In genomic region chr11:130159657-130160459, GRCh38 we compare ENCODE assay signal across 8 cellular contexts.
DNase-seq lines count a peak whose midpoint lies in the region; ATAC-seq lines count a peak whose summit lies in the region.

TSS of gene ST14 (plus strand) at chr11:130159782. CDS start at chr11:130159980, 198 bp downstream.

- no peaks in the 10 kb centered on the region for H3K4me1 Mint-ChIP-seq in T-helper 1 cell treated with Interleukin-12 subunit alpha and Interleukin-12 subunit beta and Interleukin-4 antibody, amounts not matched to agents 30 μg/mL and 1 μg/mL, for 36 hours (ENCODE audit: low read depth)
- peaks cover 83% of the 10 kb centered on the region for H3K4me1 Mint-ChIP-seq in dendritic cell treated with granulocyte-macrophage colony-stimulating factor and Interleukin-4, amounts not matched to agents 40 ng/mL and 50 ng/mL, for 4 days (ENCODE audit: low read depth)

- H3K4me3 ChIP-seq in muscle layer of colon (ENCODE audit: low read depth in 1 of 2, low read length in 2 of 2) = peak within 1 kb of the TSS; percentile 14 to 21

- intact Hi-C loops in dendritic cell treated with granulocyte-macrophage colony-stimulating factor and Interleukin-4, amounts not matched to agents 40 ng/mL and 50 ng/mL, for 4 days (cut with micrococcal nuclease) = no loop called here

- H3K4me3 Mint-ChIP-seq in T-helper 1 cell treated with Interleukin-12 subunit alpha and Interleukin-12 subunit beta and Interleukin-4 antibody, amounts not matched to agents 30 μg/mL and 1 μg/mL, for 36 hours = peak within 1 kb of the TSS; percentile 30
- peak within 1 kb of the TSS; percentile 57 for H3K4me3 Mint-ChIP-seq in dendritic cell treated with granulocyte-macrophage colony-stimulating factor and Interleukin-4, amounts not matched to agents 40 ng/mL and 50 ng/mL, for 4 days

- H3K9ac ChIP-seq in muscle layer of colon (ENCODE audit: low read length) = no peak within 1 kb of the TSS

- no peaks in the 10 kb centered on the region for H3K9me3 Mint-ChIP-seq in T-helper 1 cell treated with Interleukin-12 subunit alpha and Interleukin-12 subunit beta and Interleukin-4 antibody, amounts not matched to agents 30 μg/mL and 1 μg/mL, for 36 hours
- no peaks in the 10 kb centered on the region for H3K9me3 Mint-ChIP-seq in dendritic cell treated with granulocyte-macrophage colony-stimulating factor and Interleukin-4, amounts not matched to agents 40 ng/mL and 50 ng/mL, for 4 days

- H3K36me3 ChIP-seq in muscle layer of colon (ENCODE audit: insufficient read depth, low read length) = no peaks in the 10 kb centered on the region

- H3K27ac ChIP-seq in muscle layer of colon (ENCODE audit: low read depth, low read length) = no peak within 1 kb of the TSS

- H3K27ac Mint-ChIP-seq in T-helper 1 cell treated with Interleukin-12 subunit alpha and Interleukin-12 subunit beta and Interleukin-4 antibody, amounts not matched to agents 30 μg/mL and 1 μg/mL, for 36 hours = no peak within 1 kb of the TSS
- peak within 1 kb of the TSS; percentile 3 for H3K27ac Mint-ChIP-seq in dendritic cell treated with granulocyte-macrophage colony-stimulating factor and Interleukin-4, amounts not matched to agents 40 ng/mL and 50 ng/mL, for 4 days

- no peaks in the 10 kb centered on the region for H3K4me1 ChIP-seq in muscle layer of colon (ENCODE audit: insufficient read depth, low read length)

- H3K27me3 Mint-ChIP-seq in T-helper 1 cell treated with Interleukin-12 subunit alpha and Interleukin-12 subunit beta and Interleukin-4 antibody, amounts not matched to agents 30 μg/mL and 1 μg/mL, for 36 hours (ENCODE audit: low read depth) = peaks cover 65% of the 10 kb centered on the region
- peaks cover 35% of the 10 kb centered on the region for H3K27me3 Mint-ChIP-seq in dendritic cell treated with granulocyte-macrophage colony-stimulating factor and Interleukin-4, amounts not matched to agents 40 ng/mL and 50 ng/mL, for 4 days

- no peak for ATAC-seq in HG02981 (IDR thresholded peaks at IDR 0.05; ENCODE audit: unreplicated experiment)

- DNase-seq in T-helper 1 cell (no peak), NCI-H2196 (lab: John Stamatoyannopoulos, UW; ENCODE audit: unreplicated experiment) (peak; percentile 65), globus pallidus (ENCODE audit: low spot score) (no peak), SHP77 (lab: John Stamatoyannopoulos, UW) (no peak)

- no peaks in the 10 kb centered on the region for H3K36me3 Mint-ChIP-seq in T-helper 1 cell treated with Interleukin-12 subunit alpha and Interleukin-12 subunit beta and Interleukin-4 antibody, amounts not matched to agents 30 μg/mL and 1 μg/mL, for 36 hours (ENCODE audit: low read depth)
- no peaks in the 10 kb centered on the region for H3K36me3 Mint-ChIP-seq in dendritic cell treated with granulocyte-macrophage colony-stimulating factor and Interleukin-4, amounts not matched to agents 40 ng/mL and 50 ng/mL, for 4 days (ENCODE audit: low read depth)

- no peaks in the 10 kb centered on the region for H3K9me3 ChIP-seq in muscle layer of colon (ENCODE audit: low read length)

- peaks cover 7 to 35% of the 10 kb centered on the region in 2 donors for H3K27me3 ChIP-seq in muscle layer of colon (ENCODE audit: control insufficient read depth in 1 of 2, insufficient read depth in 2 of 2, low read length in 2 of 2)
